Comparison of ENCODE assay signal across 1 cellular context in the genomic region with DNA sequence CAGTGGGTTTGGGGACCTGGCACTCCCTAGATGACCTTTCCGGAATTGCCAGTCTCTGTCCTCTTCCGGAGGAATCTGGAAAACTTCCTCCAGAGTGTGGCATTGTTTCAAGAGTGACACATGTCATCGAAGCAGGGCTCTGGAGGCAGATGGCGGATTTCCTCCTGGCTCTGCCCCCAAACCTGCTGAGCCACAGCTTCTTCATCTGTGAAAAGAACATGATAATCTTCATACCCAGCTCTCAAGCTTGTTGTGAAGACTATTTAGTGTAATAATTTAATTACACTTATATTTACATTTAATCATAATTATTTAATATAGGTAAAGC.
TF ChIP-seq lines count a peak whose summit lies in the region.

No MANE protein-coding gene starts in this region.

TF ChIP-seq in IMR-90, 13 proteins besides CTCF, POLR2A, EP300 and RAD21:
- TF ChIP-seq MXI1 (IDR thresholded peaks at IDR 0.05; ENCODE audit: borderline replicate concordance, low read depth, low read length) = no peak
- no peak for TF ChIP-seq BHLHE40 (IDR thresholded peaks at IDR 0.05; ENCODE audit: low read depth, low read length)
- TF ChIP-seq RFX5 (IDR thresholded peaks at IDR 0.05; ENCODE audit: low read depth, low read length) = no peak
- no peak for TF ChIP-seq SMC3 (IDR thresholded peaks at IDR 0.05; ENCODE audit: low read depth, low read length)
- no peak for TF ChIP-seq RCOR1 (IDR thresholded peaks at IDR 0.05; ENCODE audit: insufficient replicate concordance, low read length)
- no peak for TF ChIP-seq CEBPB (IDR thresholded peaks at IDR 0.05; ENCODE audit: low read depth, low read length)
- TF ChIP-seq, protein P1, sequence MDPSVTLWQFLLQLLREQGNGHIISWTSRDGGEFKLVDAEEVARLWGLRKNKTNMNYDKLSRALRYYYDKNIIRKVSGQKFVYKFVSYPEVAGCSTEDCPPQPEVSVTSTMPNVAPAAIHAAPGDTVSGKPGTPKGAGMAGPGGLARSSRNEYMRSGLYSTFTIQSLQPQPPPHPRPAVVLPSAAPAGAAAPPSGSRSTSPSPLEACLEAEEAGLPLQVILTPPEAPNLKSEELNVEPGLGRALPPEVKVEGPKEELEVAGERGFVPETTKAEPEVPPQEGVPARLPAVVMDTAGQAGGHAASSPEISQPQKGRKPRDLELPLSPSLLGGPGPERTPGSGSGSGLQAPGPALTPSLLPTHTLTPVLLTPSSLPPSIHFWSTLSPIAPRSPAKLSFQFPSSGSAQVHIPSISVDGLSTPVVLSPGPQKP (IDR thresholded peaks at IDR 0.05; ENCODE audit: borderline replicate concordance, low read depth, low read length) = no peak
- TF ChIP-seq MAZ (IDR thresholded peaks at IDR 0.05; ENCODE audit: borderline replicate concordance, low read depth, low read length) = no peak
- TF ChIP-seq, protein P2, sequence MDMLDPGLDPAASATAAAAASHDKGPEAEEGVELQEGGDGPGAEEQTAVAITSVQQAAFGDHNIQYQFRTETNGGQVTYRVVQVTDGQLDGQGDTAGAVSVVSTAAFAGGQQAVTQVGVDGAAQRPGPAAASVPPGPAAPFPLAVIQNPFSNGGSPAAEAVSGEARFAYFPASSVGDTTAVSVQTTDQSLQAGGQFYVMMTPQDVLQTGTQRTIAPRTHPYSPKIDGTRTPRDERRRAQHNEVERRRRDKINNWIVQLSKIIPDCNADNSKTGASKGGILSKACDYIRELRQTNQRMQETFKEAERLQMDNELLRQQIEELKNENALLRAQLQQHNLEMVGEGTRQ (IDR thresholded peaks at IDR 0.05; ENCODE audit: low read depth, low read length) = no peak
- no peak for TF ChIP-seq MAFK (IDR thresholded peaks at IDR 0.05; ENCODE audit: low read depth, low read length)
- TF ChIP-seq NFE2L2 (IDR thresholded peaks at IDR 0.05; ENCODE audit: low read depth, low read length) = no peak
- no peak for TF ChIP-seq FOS (IDR thresholded peaks at IDR 0.05; ENCODE audit: low read depth, low read length)
- no peak for TF ChIP-seq CHD1 (IDR thresholded peaks at IDR 0.05; ENCODE audit: low read depth, low read length)
